In genomic region chr5:72256536-72256935, GRCh38 we compare ENCODE assay signal across 26 cellular contexts.
DNase-seq lines count a peak whose midpoint lies in the region; TF ChIP-seq lines count a peak whose summit lies in the region.
"Had no signal": no experiment of that assay in that cellular context is flagged by ENCODE, and none has a peak within 500 bp of the region (broad histone marks: within the 10 kb centered on the region; RNA-seq: fewer than 3 reads in every experiment).

No MANE protein-coding gene starts in this region.

- no peak for TF ChIP-seq RAD21 in SK-N-SH (IDR thresholded peaks at IDR 0.05; ENCODE audit: low read length)

- H3K4me3 ChIP-seq in HEK293 (ENCODE audit: low read depth, low read length) (no peak overlapping the region), SK-N-SH (ENCODE audit: low read depth in 2 of 2, low read length in 1 of 2) (no peak overlapping the region), fibroblast of pulmonary artery (replicated peaks; ENCODE audit: low read depth, low read length) (no peak overlapping the region), BE2C (ENCODE audit: low read depth, low read length) (no peak overlapping the region)
- H3K4me3 ChIP-seq: cardiac muscle cell, left lung, psoas muscle, thoracic aorta, uterus had no signal

- H3K36me3 ChIP-seq in HEK293 (ENCODE audit: control insufficient read depth in 2 of 2, insufficient read depth in 1 of 2, low read length in 2 of 2) (no peaks in the 10 kb centered on the region; a peak in 1 of 3 replicates), SK-N-SH (replicated peaks in 1 of 2; ENCODE audit: control insufficient read depth in 1 of 2, insufficient read depth in 2 of 2, low read length in 1 of 2) (peaks cover 2 to 5% of the 10 kb centered on the region in 2 experiments), BE2C (0 out of 2 replicates have a peak, but pooled peaks cover 4% of the 10 kb centered on the region)
- H3K36me3 ChIP-seq: cardiac muscle cell, left lung, neutrophil, thoracic aorta, uterus had no signal

- H3K4me1 ChIP-seq in HEK293 (ENCODE audit: control insufficient read depth, insufficient read depth, low read length) (peaks cover 14% of the 10 kb centered on the region), SK-N-SH (ENCODE audit: control insufficient read depth in 1 of 2, insufficient read depth in 2 of 2, low read depth in 1 of 2, low read length in 1 of 2) (peaks cover 4 to 28% of the 10 kb centered on the region in 2 experiments), BE2C (no peaks in the 10 kb centered on the region; the same call in 1 of the 2 replicates)
- H3K4me1 ChIP-seq: uterus had no signal

- H3K9ac ChIP-seq in SK-N-SH, result no peak overlapping the region

- no peak overlapping the region for H3K4me2 ChIP-seq in SK-N-SH

- DNase-seq in EH (ENCODE audit: low read depth) (peak; percentile 36), SK-N-SH (no peak), fibroblast of pulmonary artery (ENCODE audit: low read depth) (peak; percentile 34), BE2C (no peak), NCI-H187 (lab: John Stamatoyannopoulos, UW) (no peak), NCI-H1105 (lab: John Stamatoyannopoulos, UW) (no peak), cerebellar cortex (ENCODE audit: low spot score) (no peak)
- DNase-seq: activated CD4-positive, alpha-beta T cell treated with anti-CD3 and anti-CD28 coated beads, Interleukin-2, amount 50 U/mL, for 1 hour; activated naive CD4-positive, alpha-beta T cell treated with Interleukin-2 at 50 U/mL for 16 hours; activated T-cell treated with anti-CD3 and anti-CD28 coated beads, Interleukin-2, amount 50 U/mL, for 48 hours; amygdala; Calu3; cortex of kidney; DND-41; foreskin melanocyte; Kasumi-1; left lung; NCI-H1105 treated with DMSO at 0.1 percent for 48 hours; NCI-H2029; NCI-H526; psoas muscle; uterus had no signal

- H4K20me1 ChIP-seq in SK-N-SH (ENCODE audit: insufficient read depth), result no peaks in the 10 kb centered on the region

- POLR2A ChIA-PET in HEK293 (lab: Yijun Ruan, JAX) (no interaction called here), SK-N-SH (lab: Yijun Ruan, JAX) (no interaction called here)

- no peaks in the 10 kb centered on the region for H3K9me3 ChIP-seq in HEK293 (ENCODE audit: control insufficient read depth, insufficient read depth, low read depth, low read length)
- no peaks in the 10 kb centered on the region for H3K9me3 ChIP-seq in SK-N-SH
- no peaks in the 10 kb centered on the region for H3K9me3 ChIP-seq in BE2C
- H3K9me3 ChIP-seq: left lung, neutrophil, psoas muscle, thoracic aorta, uterus had no signal

- H3K27me3 ChIP-seq in SK-N-SH (ENCODE audit: insufficient read depth), result no peaks in the 10 kb centered on the region
- no peaks in the 10 kb centered on the region for H3K27me3 ChIP-seq in BE2C
- H3K27me3 ChIP-seq: cardiac muscle cell, left lung, neutrophil, uterus had no signal

- 86% methylated on average over 2 of the region's 2 CpGs for WGBS in SK-N-SH (ENCODE audit: low lambda C conversion rate)

- H3K79me2 ChIP-seq in SK-N-SH (ENCODE audit: insufficient read depth), result peaks cover 34% of the 10 kb centered on the region

- H3K27ac ChIP-seq in HEK293 (ENCODE audit: extremely low read depth, low read depth, low read length), result no peak overlapping the region
- peak overlapping the region in 1 of 2 experiments; percentile 42; a peak in 2 of 4 replicates for H3K27ac ChIP-seq in SK-N-SH (ENCODE audit: low read depth in 2 of 2, low read length in 1 of 2)
- H3K27ac ChIP-seq: cardiac muscle cell, left lung, neutrophil, psoas muscle, thoracic aorta, uterus had no signal

- H2AFZ ChIP-seq in SK-N-SH (ENCODE audit: low read depth), result no peak overlapping the region

- H3K9me2 ChIP-seq in SK-N-SH, result no peaks in the 10 kb centered on the region

- TF ChIP-seq EP300 in SK-N-SH (IDR thresholded peaks at IDR 0.05; ENCODE audit: borderline replicate concordance in 1 of 2, low read depth in 1 of 2, low read length in 1 of 2), result no peak

- TF ChIP-seq CTCF in HEK293 (tag by site-specific recombination; IDR thresholded peaks at IDR 0.05) (no peak), SK-N-SH (IDR thresholded peaks at IDR 0.05) (no peak), fibroblast of pulmonary artery (IDR thresholded peaks at IDR 0.05; ENCODE audit: low read length, missing control alignments) (no peak), BE2C (IDR thresholded peaks at IDR 0.05; ENCODE audit: low read depth, low read length) (no peak)

- CTCF ChIA-PET in HEK293 (lab: Yijun Ruan, JAX) (interaction anchor here (0.6 kb wide), 1 partner anchor 13 kb away, joined by 3 read pairs; no protein-coding TSS in a partner anchor), SK-N-SH (lab: Yijun Ruan, JAX) (interaction anchor here (1.1 kb wide), 1 partner anchor 12 kb away, joined by 4 read pairs; no protein-coding TSS in a partner anchor)

- peaks cover 28% of the 10 kb centered on the region for H3F3A ChIP-seq in SK-N-SH (replicated peaks; ENCODE audit: insufficient read depth)

TF ChIP-seq in SK-N-SH, 30 proteins besides CTCF, POLR2A, EP300 and RAD21:
- no peak for TF ChIP-seq NFIC (IDR thresholded peaks at IDR 0.05; ENCODE audit: borderline replicate concordance)
- TF ChIP-seq JUND (IDR thresholded peaks at IDR 0.05), result 0 out of 2 replicates have a peak, but pooled peaks have one; percentile 10

Comparison
In these comparisons a context has a peak if more than half of its experiments do, and no peak if none do; other contexts are left out.
1. DNase-seq: peak in EH (single experiment) and fibroblast of pulmonary artery (single experiment); none in SK-N-SH (single experiment), BE2C (single experiment), NCI-H187 (0 of 2), NCI-H1105 (single experiment) and cerebellar cortex (single experiment).